Comparison of ENCODE assay signal across 8 cellular contexts in the genomic region with DNA sequence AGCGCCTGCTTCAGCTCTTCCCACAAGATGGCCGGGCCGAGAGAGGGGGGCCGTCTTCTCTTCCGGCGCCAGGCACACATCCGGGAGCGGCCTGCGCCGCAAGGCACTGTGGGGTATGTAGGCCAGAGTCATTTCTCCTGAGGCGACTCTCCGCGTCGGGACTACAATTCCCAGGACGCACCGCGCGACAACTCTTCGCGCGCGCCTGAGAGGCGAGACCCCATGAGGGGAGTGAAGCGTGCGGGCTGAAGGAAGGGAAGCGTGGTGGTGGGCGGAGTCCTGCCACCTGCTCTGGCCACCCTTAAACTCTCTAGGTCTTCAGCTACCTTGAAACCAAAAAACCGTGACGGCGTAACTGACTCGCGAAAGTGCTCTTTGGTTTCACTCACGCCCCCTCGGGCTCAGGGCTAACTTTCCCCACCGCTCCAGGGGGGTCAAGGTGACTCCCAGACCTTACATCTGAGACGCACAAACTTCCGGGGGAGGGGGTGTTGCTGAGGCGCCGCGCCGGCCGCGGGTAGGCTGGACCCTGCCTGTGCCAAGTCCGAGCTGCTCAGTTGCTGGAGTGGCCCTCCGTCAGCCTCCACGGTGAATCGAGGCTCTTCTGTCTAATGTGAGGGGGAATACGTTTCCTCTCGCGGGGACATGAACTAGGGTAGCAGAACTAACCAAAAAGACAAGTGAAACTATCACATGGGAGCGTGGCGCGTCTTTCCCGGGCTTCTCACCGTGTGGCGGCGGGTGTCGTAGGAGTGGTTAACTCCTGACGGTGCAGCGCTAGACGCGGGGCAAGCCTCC. TPM values are rescaled to one million over a fixed set of nuclear protein-coding genes. Genes with fewer than 3 reads are reported as not detected.
A peak's percentile ranks its signal among the peaks of the same experiment; 100 is the strongest.
DNase-seq lines count a peak whose midpoint lies in the region; ATAC-seq and TF ChIP-seq lines count a peak whose summit lies in the region.

A gene (minus strand): TSS at position 45 of the 798 bp plus-strand sequence. CDS start 102 bp downstream, outside the sequence.

- H3K36me3 ChIP-seq in MG63 = peaks cover 43% of the 10 kb centered on the region

- peak within 1 kb of the TSS; percentile 85 for H3K4me2 ChIP-seq in H9 (ENCODE audit: insufficient read depth, insufficient read length, low read length)

- no peak within 1 kb of the TSS for H3T11ph ChIP-seq in H9 (ENCODE audit: low read length)

- no peak within 1 kb of the TSS for H4K8ac ChIP-seq in H9 (replicated peaks; ENCODE audit: insufficient read length, low read depth, low read length)

- H4K20me1 ChIP-seq in H9 (ENCODE audit: control insufficient read depth, insufficient read depth, insufficient read length) = no peaks in the 10 kb centered on the region

- H3K79me2 ChIP-seq in H9 (ENCODE audit: insufficient read depth, low read length) = peaks cover 42% of the 10 kb centered on the region

- H3K27me3 Mint-ChIP-seq in H9 (ENCODE audit: low read depth) (no peaks in the 10 kb centered on the region), nephron progenitor cell (ENCODE audit: low read depth, poor library complexity) (peaks cover 4% of the 10 kb centered on the region)
- no peaks in the 10 kb centered on the region for H3K27me3 Mint-ChIP-seq in stimulated activated naive CD8-positive, alpha-beta T cell treated with anti-CD3 and anti-CD28 coated beads, Interleukin-15, amount 100 ng/mL, for 72 hours

- H3K4me3 ChIP-seq in MG63 = peak within 1 kb of the TSS; percentile 92
- peak within 1 kb of the TSS; percentile 94 for H3K4me3 ChIP-seq in fibroblast of the aortic adventitia (ENCODE audit: low read depth, low read length)

- DNase-seq in ELF-1 (ENCODE audit: low read depth, low spot score) (peak; percentile 99), H9 (peak; percentile 98), MG63 (peak; percentile 96), SHP77 treated with DMSO at 0.1 percent for 48 hours (lab: John Stamatoyannopoulos, UW) (peak; percentile 95), fibroblast of the aortic adventitia (ENCODE audit: low read depth) (peak; percentile 94), nephron progenitor cell (peak; percentile 93)
- peak; percentile 98 for DNase-seq in activated effector memory CD4-positive, alpha-beta T cell treated with anti-CD3 and anti-CD28 coated beads, Interleukin-2, amount 50 U/mL, for 16 hours
- DNase-seq in stimulated activated naive CD8-positive, alpha-beta T cell treated with anti-CD3 and anti-CD28 coated beads, Interleukin-15, amount 100 ng/mL, for 72 hours = peak; percentile 94 to 97

- H3K14ac ChIP-seq in H9 (ENCODE audit: insufficient read depth, low read length) = peak within 1 kb of the TSS; percentile 92

- peak within 1 kb of the TSS; percentile 18; the same call in 1 of the 2 replicates for H3K4ac ChIP-seq in H9 (ENCODE audit: low read depth, low read length)

- peak; percentile 94 for ATAC-seq in stimulated activated naive CD8-positive, alpha-beta T cell treated with anti-CD3 and anti-CD28 coated beads, Interleukin-15, amount 100 ng/mL, for 72 hours

- H3K9ac ChIP-seq in H9 (ENCODE audit: extremely low read depth, insufficient read length, low read length) = peak within 1 kb of the TSS; percentile 96

- no peak within 1 kb of the TSS for H2BK20ac ChIP-seq in H9 (ENCODE audit: low read depth, low read length, poor library complexity, severe bottlenecking)

- H2AK5ac ChIP-seq in H9 (ENCODE audit: insufficient read length, low read length) = no peak within 1 kb of the TSS

- H2BK120ac ChIP-seq in H9 (ENCODE audit: low read depth, low read length, poor library complexity, severe bottlenecking) = peak within 1 kb of the TSS; percentile 3

- H4K91ac ChIP-seq in H9 (ENCODE audit: insufficient read length, low read depth, low read length) = no peak within 1 kb of the TSS

- no peak within 1 kb of the TSS for H3K23ac ChIP-seq in H9 (ENCODE audit: insufficient read length, low read depth, low read length)

- H2BK5ac ChIP-seq in H9 (ENCODE audit: insufficient read length, low read length) = peak within 1 kb of the TSS; percentile 27

- H3K9me3 ChIP-seq in H9 (ENCODE audit: control insufficient read depth, low read depth, low read length) (no peaks in the 10 kb centered on the region), MG63 (no peaks in the 10 kb centered on the region)

- peak within 1 kb of the TSS; percentile 71 for H3K56ac ChIP-seq in H9 (ENCODE audit: insufficient read length, low read depth, low read length)

- peaks cover 10% of the 10 kb centered on the region for H3K23me2 ChIP-seq in H9 (ENCODE audit: insufficient read length, low read depth, low read length, poor library complexity, severe bottlenecking)

- peak within 1 kb of the TSS; percentile 85 for H2AFZ ChIP-seq in H9 (ENCODE audit: low read length)

- no peaks in the 10 kb centered on the region for H3K4me1 ChIP-seq in H9 (ENCODE audit: insufficient read depth, low read length)

- H3K36me3 Mint-ChIP-seq in H9 (ENCODE audit: insufficient read depth in 1 of 3, low read depth in 3 of 3) (peaks cover 38 to 45% (median 41%) of the 10 kb centered on the region in 3 experiments), nephron progenitor cell (ENCODE audit: low read depth) (peaks cover 32% of the 10 kb centered on the region)

- H3K9me3 Mint-ChIP-seq in H9 (peaks cover 5 to 8% of the 10 kb centered on the region in 2 experiments; a peak in 4 of 5 replicates), nephron progenitor cell (no peaks in the 10 kb centered on the region)
- no peaks in the 10 kb centered on the region for H3K9me3 Mint-ChIP-seq in stimulated activated naive CD8-positive, alpha-beta T cell treated with anti-CD3 and anti-CD28 coated beads, Interleukin-15, amount 100 ng/mL, for 72 hours

- WGBS in H9 (ENCODE audit: extremely low coverage, insufficient read length, low lambda C conversion rate) = no CpG with 5 or more reads among the region's 62 CpGs

- H3K18ac ChIP-seq in H9 (ENCODE audit: insufficient read length, low read depth, low read length) = peak within 1 kb of the TSS; percentile 95

- no peak within 1 kb of the TSS; the same call in 1 of the 2 replicates for H2BK15ac ChIP-seq in H9 (ENCODE audit: low read depth, low read length)

- TF ChIP-seq CTCF in H9 (conservative IDR thresholded peaks at IDR 0.05) (no peak), fibroblast of the aortic adventitia (IDR thresholded peaks at IDR 0.05; ENCODE audit: insufficient read depth, low read length) (no peak), nephron progenitor cell (IDR thresholded peaks at IDR 0.05) (no peak)

- H3K4me3 Mint-ChIP-seq in H9 (peak within 1 kb of the TSS; percentile 98 to 99), nephron progenitor cell (peak within 1 kb of the TSS; percentile 100)
- peak within 1 kb of the TSS; percentile 91 to 100 for H3K4me3 Mint-ChIP-seq in stimulated activated naive CD8-positive, alpha-beta T cell treated with anti-CD3 and anti-CD28 coated beads, Interleukin-15, amount 100 ng/mL, for 72 hours

- H2BK12ac ChIP-seq in H9 (ENCODE audit: insufficient read length, low read depth, low read length) = no peak within 1 kb of the TSS

- H3K27ac ChIP-seq in H9 (ENCODE audit: insufficient read length, low read depth, low read length) = peak within 1 kb of the TSS; percentile 39

- H3K27ac Mint-ChIP-seq in H9 (peak within 1 kb of the TSS; percentile 97 to 100 (median 99)), nephron progenitor cell (peak within 1 kb of the TSS; percentile 100)
- peak within 1 kb of the TSS; percentile 100 for H3K27ac Mint-ChIP-seq in stimulated activated naive CD8-positive, alpha-beta T cell treated with anti-CD3 and anti-CD28 coated beads, Interleukin-15, amount 100 ng/mL, for 72 hours

- no peaks in the 10 kb centered on the region for H3K27me3 ChIP-seq in H9 (ENCODE audit: insufficient read depth, low read length)
- no peaks in the 10 kb centered on the region for H3K27me3 ChIP-seq in MG63

- H3K4me1 Mint-ChIP-seq in H9 = peaks cover 29 to 46% of the 10 kb centered on the region in 2 experiments
- peaks cover 43% of the 10 kb centered on the region for H3K4me1 Mint-ChIP-seq in nephron progenitor cell
- peaks cover 58% of the 10 kb centered on the region for H3K4me1 Mint-ChIP-seq in stimulated activated naive CD8-positive, alpha-beta T cell treated with anti-CD3 and anti-CD28 coated beads, Interleukin-15, amount 100 ng/mL, for 72 hours

- peak within 1 kb of the TSS; percentile 46 for H4K5ac ChIP-seq in H9 (ENCODE audit: insufficient read length, low read depth, low read length)

- H3K79me1 ChIP-seq in H9 (ENCODE audit: insufficient read depth, low read depth, low read length, poor library complexity, severe bottlenecking) = no peaks in the 10 kb centered on the region

RNA-seq across cellular contexts. Expression of the gene that starts here (rescaled TPM):
- total RNA-seq in H9 (2021) (495 and 500 TPM in 2 replicates), fibroblast of the aortic adventitia (ENCODE audit: low replicate concordance) (232 and 420 TPM in 2 replicates)
- total RNA-seq in MG63 (2014; rRNA removed; shearing (Covaris generic); ENCODE audit: low replicate concordance) = 378 and 639 TPM in 2 replicates

Comparison
In these comparisons a context has a peak if more than half of its experiments do, and no peak if none do; other contexts are left out.
1. Peak in every context shown above with its lines: DNase-seq, ATAC-seq, H3K4me3 ChIP-seq and H3K27ac ChIP-seq.